Comparison of ENCODE assay signal across 8 cellular contexts in genomic region chr2:144162652-144163051, GRCh38.
DNase-seq lines count a peak whose midpoint lies in the region; ATAC-seq and TF ChIP-seq lines count a peak whose summit lies in the region.

No MANE protein-coding gene starts in this region.

- TF ChIP-seq CTCF in natural killer cell (IDR thresholded peaks at IDR 0.05) (peak; percentile 40), mesothelial cell of epicardium (IDR thresholded peaks at IDR 0.05; ENCODE audit: unreplicated experiment) (no peak)

- H3K27me3 Mint-ChIP-seq in natural killer cell (ENCODE audit: low read depth in 2 of 2) = no peaks in the 10 kb centered on the region
- H3K27me3 Mint-ChIP-seq in natural killer cell treated with Interleukin-12 subunit alpha and Interleukin-12 subunit beta and Interleukin-15 and Interleukin-18, amount 100 ng/mL, for 72 hours = no peaks in the 10 kb centered on the region
- no peaks in the 10 kb centered on the region for H3K27me3 Mint-ChIP-seq in mesothelial cell of epicardium (ENCODE audit: low read depth)

- peak; percentile 56 to 80 (median 74) for ATAC-seq in natural killer cell
- ATAC-seq in natural killer cell treated with Interleukin-12 subunit alpha and Interleukin-12 subunit beta and Interleukin-15 and Interleukin-18, amount 100 ng/mL, for 72 hours = no peak
- peak; percentile 72 for ATAC-seq in HG03432 (IDR thresholded peaks at IDR 0.05; ENCODE audit: unreplicated experiment)

- no peak for DNase-seq in natural killer cell
- no peak for DNase-seq in natural killer cell treated with Interleukin-12 subunit alpha and Interleukin-12 subunit beta and Interleukin-15 and Interleukin-18, amount 100 ng/mL, for 72 hours (ENCODE audit: low spot score)
- peak; percentile 19 to 35 for DNase-seq in activated CD4-positive, alpha-beta T cell treated with anti-CD3 and anti-CD28 coated beads, Interleukin-2, amount 50 U/mL, for 48 hours
- peak; percentile 2 for DNase-seq in glomerular visceral epithelial cell (ENCODE audit: extremely low spot score)
- peak; percentile 25 for DNase-seq in stimulated activated CD8-positive, alpha-beta memory T cell treated with anti-CD3 and anti-CD28 coated beads, Interleukin-15, amount 100 ng/mL, for 1 hour (ENCODE audit: low read depth)
- DNase-seq in mesothelial cell of epicardium (ENCODE audit: low spot score in 2 of 2, unreplicated experiment in 2 of 2) = no peak
- no peak for DNase-seq in GF-D8 (lab: John Stamatoyannopoulos, UW)

- intact Hi-C loops in natural killer cell (cut with micrococcal nuclease) = no loop called here

- no peaks in the 10 kb centered on the region for H3K36me3 Mint-ChIP-seq in natural killer cell
- peaks cover 9% of the 10 kb centered on the region for H3K36me3 Mint-ChIP-seq in natural killer cell treated with Interleukin-12 subunit alpha and Interleukin-12 subunit beta and Interleukin-15 and Interleukin-18, amount 100 ng/mL, for 72 hours
- no peaks in the 10 kb centered on the region for H3K36me3 Mint-ChIP-seq in mesothelial cell of epicardium

- peak overlapping the region in 1 of 2 donors; percentile 33 for H3K27ac Mint-ChIP-seq in natural killer cell
- no peak overlapping the region for H3K27ac Mint-ChIP-seq in natural killer cell treated with Interleukin-12 subunit alpha and Interleukin-12 subunit beta and Interleukin-15 and Interleukin-18, amount 100 ng/mL, for 72 hours
- H3K27ac Mint-ChIP-seq in mesothelial cell of epicardium = no peak overlapping the region

- peaks cover 7% of the 10 kb centered on the region in 2 donors for H3K4me1 Mint-ChIP-seq in natural killer cell
- H3K4me1 Mint-ChIP-seq in natural killer cell treated with Interleukin-12 subunit alpha and Interleukin-12 subunit beta and Interleukin-15 and Interleukin-18, amount 100 ng/mL, for 72 hours (ENCODE audit: low read depth in 2 of 2) = peaks cover 5 to 15% of the 10 kb centered on the region in 2 donors
- no peaks in the 10 kb centered on the region for H3K4me1 Mint-ChIP-seq in mesothelial cell of epicardium

- no peak overlapping the region for H3K4me3 Mint-ChIP-seq in natural killer cell
- no peak overlapping the region for H3K4me3 Mint-ChIP-seq in natural killer cell treated with Interleukin-12 subunit alpha and Interleukin-12 subunit beta and Interleukin-15 and Interleukin-18, amount 100 ng/mL, for 72 hours
- no peak overlapping the region for H3K4me3 Mint-ChIP-seq in mesothelial cell of epicardium

- H3K9me3 Mint-ChIP-seq in natural killer cell (no peaks in the 10 kb centered on the region), mesothelial cell of epicardium (no peaks in the 10 kb centered on the region)
- H3K9me3 Mint-ChIP-seq in natural killer cell treated with Interleukin-12 subunit alpha and Interleukin-12 subunit beta and Interleukin-15 and Interleukin-18, amount 100 ng/mL, for 72 hours = no peaks in the 10 kb centered on the region

Comparison
In these comparisons a context has a peak if more than half of its experiments do, and no peak if none do; other contexts are left out.
1. ATAC-seq: peak in natural killer cell (3 of 3) and HG03432 (single experiment); none in natural killer cell treated with Interleukin-12 subunit alpha and Interleukin-12 subunit beta and Interleukin-15 and Interleukin-18, amount 100 ng/mL, for 72 hours (0 of 2).
2. DNase-seq: peak in activated CD4-positive, alpha-beta T cell treated with anti-CD3 and anti-CD28 coated beads, Interleukin-2, amount 50 U/mL, for 48 hours (2 of 2), glomerular visceral epithelial cell (single experiment) and stimulated activated CD8-positive, alpha-beta memory T cell treated with anti-CD3 and anti-CD28 coated beads, Interleukin-15, amount 100 ng/mL, for 1 hour (single experiment); none in natural killer cell (single experiment), natural killer cell treated with Interleukin-12 subunit alpha and Interleukin-12 subunit beta and Interleukin-15 and Interleukin-18, amount 100 ng/mL, for 72 hours (single experiment), mesothelial cell of epicardium (0 of 2) and GF-D8 (single experiment).